14 cellular contexts compared by ENCODE assay signal in the genomic region with DNA sequence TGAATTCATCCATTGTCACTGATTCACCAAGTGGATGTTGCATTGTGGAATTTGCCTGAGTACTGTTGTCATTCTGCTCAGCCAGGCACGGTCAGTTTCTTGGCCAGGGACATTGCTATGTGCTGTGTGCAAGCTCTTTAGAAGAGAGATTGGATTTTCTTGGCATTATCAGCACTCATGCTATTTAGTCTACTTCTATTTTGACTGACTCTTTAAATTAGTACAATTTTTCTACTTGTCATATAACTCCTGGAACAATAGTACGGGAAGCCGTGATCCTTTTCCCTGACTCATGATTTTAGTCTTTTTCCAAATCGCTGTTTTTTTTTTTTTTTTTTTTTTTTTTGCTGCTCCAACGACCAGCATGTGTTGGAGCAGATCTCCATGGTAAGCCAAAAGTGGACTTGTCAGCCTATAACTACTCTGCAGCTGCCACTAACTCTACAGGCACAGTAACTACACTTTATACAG.
DNase-seq lines count a peak whose midpoint lies in the region; ATAC-seq lines count a peak whose summit lies in the region.
"Had no signal": no experiment of that assay in that cellular context is flagged by ENCODE, and none has a peak within 500 bp of the region (broad histone marks: within the 10 kb centered on the region; RNA-seq: fewer than 3 reads in every experiment).

No MANE protein-coding gene starts in this region.

- H3K27ac ChIP-seq in caudate nucleus (ENCODE audit: low read depth, low read length): peak overlapping the region; percentile 11
- peak overlapping the region; percentile 66 for H3K27ac ChIP-seq in layer of hippocampus (ENCODE audit: low read depth, low read length)
- H3K27ac ChIP-seq: 22Rv1, gastrocnemius medialis had no signal

- no peaks in the 10 kb centered on the region for H3K9me3 Mint-ChIP-seq in T-helper 1 cell treated with Interleukin-12 subunit alpha and Interleukin-12 subunit beta and Interleukin-4 antibody, amounts not matched to agents 30 μg/mL and 1 μg/mL, for 36 hours
- H3K9me3 Mint-ChIP-seq in stimulated activated naive B cell treated with anti-CD40 and anti-IgM and Interleukin-4, amounts not matched to agents 10 μg/mL and 1 μg/mL and 100 μg/mL, for 72 hours: no peaks in the 10 kb centered on the region

- H3K27me3 Mint-ChIP-seq in T-helper 1 cell treated with Interleukin-12 subunit alpha and Interleukin-12 subunit beta and Interleukin-4 antibody, amounts not matched to agents 30 μg/mL and 1 μg/mL, for 36 hours (ENCODE audit: low read depth): no peaks in the 10 kb centered on the region
- no peaks in the 10 kb centered on the region for H3K27me3 Mint-ChIP-seq in stimulated activated naive B cell treated with anti-CD40 and anti-IgM and Interleukin-4, amounts not matched to agents 10 μg/mL and 1 μg/mL and 100 μg/mL, for 72 hours
- H3K27me3 Mint-ChIP-seq: progenitor cell of endocrine pancreas had no signal

- H3K4me3 Mint-ChIP-seq in T-helper 1 cell treated with Interleukin-12 subunit alpha and Interleukin-12 subunit beta and Interleukin-4 antibody, amounts not matched to agents 30 μg/mL and 1 μg/mL, for 36 hours: peak overlapping the region; percentile 79
- H3K4me3 Mint-ChIP-seq in stimulated activated naive B cell treated with anti-CD40 and anti-IgM and Interleukin-4, amounts not matched to agents 10 μg/mL and 1 μg/mL and 100 μg/mL, for 72 hours: peak overlapping the region in 1 of 2 donors; percentile 44

- H3K27ac Mint-ChIP-seq in T-helper 1 cell treated with Interleukin-12 subunit alpha and Interleukin-12 subunit beta and Interleukin-4 antibody, amounts not matched to agents 30 μg/mL and 1 μg/mL, for 36 hours: peak overlapping the region; percentile 97
- peak overlapping the region; percentile 88 for H3K27ac Mint-ChIP-seq in stimulated activated naive B cell treated with anti-CD40 and anti-IgM and Interleukin-4, amounts not matched to agents 10 μg/mL and 1 μg/mL and 100 μg/mL, for 72 hours
- H3K27ac Mint-ChIP-seq: progenitor cell of endocrine pancreas had no signal

- no peak for DNase-seq in T-helper 1 cell
- peak in 17 of 61 donors; percentile 3 to 53 (median 19) for DNase-seq in caudate nucleus (lab: John Stamatoyannopoulos, UW)
- no peak for DNase-seq in stimulated activated naive B cell treated with anti-CD40 and anti-IgM and Interleukin-4, amounts not matched to agents 10 μg/mL and 1 μg/mL and 100 μg/mL, for 72 hours
- DNase-seq in AG20443 (ENCODE audit: low spot score): no peak
- no peak for DNase-seq in NCI-H1048 (lab: John Stamatoyannopoulos, UW)
- DNase-seq: activated CD8-positive, alpha-beta memory T cell treated with anti-CD3 and anti-CD28 coated beads, Interleukin-2, amount 50 U/mL, for 4 hours; gastrocnemius medialis; MG63 had no signal

- peaks cover 83% of the 10 kb centered on the region for H3K36me3 Mint-ChIP-seq in T-helper 1 cell treated with Interleukin-12 subunit alpha and Interleukin-12 subunit beta and Interleukin-4 antibody, amounts not matched to agents 30 μg/mL and 1 μg/mL, for 36 hours (ENCODE audit: low read depth)
- H3K36me3 Mint-ChIP-seq in stimulated activated naive B cell treated with anti-CD40 and anti-IgM and Interleukin-4, amounts not matched to agents 10 μg/mL and 1 μg/mL and 100 μg/mL, for 72 hours: peaks cover 68 to 74% of the 10 kb centered on the region in 2 donors

- peak in 1 of 2 donors; percentile 39 for ATAC-seq in stimulated activated naive B cell treated with anti-CD40 and anti-IgM and Interleukin-4, amounts not matched to agents 10 μg/mL and 1 μg/mL and 100 μg/mL, for 72 hours (replicated peaks)
- ATAC-seq in GM21360 (IDR thresholded peaks at IDR 0.05; ENCODE audit: unreplicated experiment): no peak
- ATAC-seq: Panc1 had no signal

- peaks cover 77% of the 10 kb centered on the region for H3K4me1 Mint-ChIP-seq in T-helper 1 cell treated with Interleukin-12 subunit alpha and Interleukin-12 subunit beta and Interleukin-4 antibody, amounts not matched to agents 30 μg/mL and 1 μg/mL, for 36 hours (ENCODE audit: low read depth)
- H3K4me1 Mint-ChIP-seq in stimulated activated naive B cell treated with anti-CD40 and anti-IgM and Interleukin-4, amounts not matched to agents 10 μg/mL and 1 μg/mL and 100 μg/mL, for 72 hours: peaks cover 30 to 70% of the 10 kb centered on the region in 2 donors

- H3K27me3 ChIP-seq in layer of hippocampus (ENCODE audit: control insufficient read depth, insufficient read depth, low read length): no peaks in the 10 kb centered on the region
- H3K27me3 ChIP-seq: gastrocnemius medialis, MG63 had no signal
